ENCODE assay signal across 36 cellular contexts in the genomic region with DNA sequence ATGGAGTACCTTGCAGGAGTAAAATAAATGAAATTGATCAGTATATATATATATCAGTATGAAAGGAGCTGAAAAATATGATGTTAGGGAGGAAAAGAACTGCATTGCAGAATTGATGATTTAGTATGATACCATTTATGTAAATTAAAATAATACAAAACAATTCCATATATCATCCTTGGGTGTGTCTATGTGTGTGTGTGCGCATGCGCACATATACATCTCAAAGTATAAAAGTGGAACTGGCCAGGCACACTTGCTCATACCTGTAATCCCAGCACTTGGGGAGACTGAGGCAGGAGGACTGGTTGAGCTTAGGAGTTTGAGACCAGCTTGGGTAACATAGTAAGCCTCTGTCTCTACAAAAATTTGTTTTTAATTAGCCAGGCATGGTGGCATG. TPM values are rescaled to one million over a fixed set of nuclear protein-coding genes. Genes with fewer than 3 reads are reported as not detected.
"Had no signal": no experiment of that assay in that cellular context is flagged by ENCODE, and none has a peak within 500 bp of the region (broad histone marks: within the 10 kb centered on the region; RNA-seq: fewer than 3 reads in every experiment).

No MANE protein-coding gene starts in this region.

- H3K36me3 ChIP-seq: MG63 had no signal

- H3K4me3 ChIP-seq: MG63 had no signal

- H3K4me2 ChIP-seq: KMS-11 had no signal

- DNase-seq: Karpas-422, Kasumi-1, MG63, MM.1S, MV-4-11, NCI-H1048, NCI-H1092, NCI-H1092 treated with DMSO at 0.1 percent for 48 hours, NCI-H1105, NCI-H1105 treated with DMSO at 0.1 percent for 48 hours, NCI-H1417, NCI-H1417 treated with DMSO at 0.1 percent for 48 hours, NCI-H1436, NCI-H1436 treated with DMSO at 0.1 percent for 48 hours, NCI-H146, NCI-H1694, NCI-H1694 treated with DMSO at 0.1 percent for 48 hours, NCI-H187, NCI-H187 treated with DMSO at 0.1 percent for 48 hours, NCI-H1930, NCI-H2029, NCI-H2029 treated with DMSO at 0.1 percent for 48 hours, NCI-H2081, NCI-H2081 treated with DMSO at 0.1 percent for 48 hours, NCI-H2107, NCI-H2171, NCI-H2171 treated with DMSO at 0.1 percent for 48 hours, NCI-H2227 treated with DMSO at 0.1 percent for 48 hours, NCI-H226, NCI-H345, NCI-H446, NCI-H446 treated with DMSO at 0.1 percent for 48 hours, NCI-H510A, NCI-H510A treated with DMSO at 0.1 percent for 48 hours had no signal

- H3K27me3 ChIP-seq: MG63 had no signal

- H3K9me3 ChIP-seq: MG63 had no signal

- H3K27ac ChIP-seq: KMS-11 had no signal

- H3K9ac ChIP-seq: KMS-11 had no signal

RNA-seq across cellular contexts. Expression of gene GALNT16, which starts 15.4 kb away (rescaled TPM):
- total RNA-seq: MCF 10A had no signal
